Comparison of ENCODE assay signal across 8 cellular contexts in genomic region chr11:93236741-93237675, GRCh38. TPM values are rescaled to one million over a fixed set of nuclear protein-coding genes. Genes with fewer than 3 reads are reported as not detected.
DNase-seq lines count a peak whose midpoint lies in the region; ATAC-seq lines count a peak whose summit lies in the region.

No MANE protein-coding gene starts in this region.

- CTCF ChIA-PET in CD8-positive, alpha-beta memory T cell (lab: Charles Lee) = interaction anchor here (3.4 kb wide), 1 partner anchor 416 kb away, joined by 18 read pairs; no protein-coding TSS in a partner anchor

- peak; percentile 48 for DNase-seq in EH (ENCODE audit: low read depth)
- peak; percentile 44 for DNase-seq in HT1080 (ENCODE audit: low read depth)
- DNase-seq in SK-N-DZ (ENCODE audit: low spot score) = peak; percentile 88
- DNase-seq in glomerular visceral epithelial cell (ENCODE audit: extremely low spot score) = peak; percentile 37
- DNase-seq in retina = peak; percentile 33
- DNase-seq in CD8-positive, alpha-beta memory T cell = no peak

- no peak overlapping the region for H3K27ac ChIP-seq in CD8-positive, alpha-beta memory T cell (ENCODE audit: low read depth, low read length)

- H3K4me1 Mint-ChIP-seq in CD8-positive, alpha-beta memory T cell = no peaks in the 10 kb centered on the region

- H3K9me3 Mint-ChIP-seq in CD8-positive, alpha-beta memory T cell = no peaks in the 10 kb centered on the region

- H3K27ac Mint-ChIP-seq in CD8-positive, alpha-beta memory T cell = no peak overlapping the region

- H3K27me3 Mint-ChIP-seq in CD8-positive, alpha-beta memory T cell = peaks cover 10 to 35% of the 10 kb centered on the region in 2 donors

- no peaks in the 10 kb centered on the region for H3K36me3 Mint-ChIP-seq in CD8-positive, alpha-beta memory T cell

- no peaks in the 10 kb centered on the region for H3K36me3 ChIP-seq in CD8-positive, alpha-beta memory T cell (ENCODE audit: insufficient read depth, low read length)

- H3K4me3 Mint-ChIP-seq in CD8-positive, alpha-beta memory T cell = no peak overlapping the region

- ATAC-seq in GM19395 (IDR thresholded peaks at IDR 0.05; ENCODE audit: unreplicated experiment) (peak; percentile 65), GM19452 (IDR thresholded peaks at IDR 0.05; ENCODE audit: unreplicated experiment) (no peak)

- H3K4me1 ChIP-seq in CD8-positive, alpha-beta memory T cell (ENCODE audit: insufficient read depth, low read length) = no peaks in the 10 kb centered on the region

- no peak overlapping the region for H3K4me3 ChIP-seq in CD8-positive, alpha-beta memory T cell (ENCODE audit: low read length)

- H3K27me3 ChIP-seq in CD8-positive, alpha-beta memory T cell (ENCODE audit: insufficient read depth, low read length, poor library complexity, severe bottlenecking) = no peaks in the 10 kb centered on the region

- POLR2A ChIA-PET in CD8-positive, alpha-beta memory T cell (lab: Charles Lee) = no interaction called here

- H3K9me3 ChIP-seq in CD8-positive, alpha-beta memory T cell (ENCODE audit: low read length) = no peaks in the 10 kb centered on the region

RNA-seq across cellular contexts. Expression of gene SLC36A4, which starts 39.2 kb away (rescaled TPM):
- total RNA-seq in HT1080 (2014; rRNA removed; shearing (Covaris generic)) = 7.0 and 8.5 TPM in 2 replicates
- polyA plus RNA-seq in HT1080 (2015; cell fraction: cytosol; rRNA removed) = 9.8 and 13.9 TPM in 2 replicates
- polyA plus RNA-seq in HT1080 (2015; cell fraction: nucleus; rRNA removed) = 9.6 and 11.3 TPM in 2 replicates
- polyA plus RNA-seq in SK-N-DZ (2014; cell fraction: cytosol; rRNA removed) = 18.6 and 20.3 TPM in 2 replicates
- 47.9 and 53.4 TPM in 2 replicates for polyA plus RNA-seq in SK-N-DZ (2014; cell fraction: nucleus; rRNA removed)
- 10 to 100 TPM; 13.3 to 15.9 TPM for total RNA-seq in CD8-positive, alpha-beta memory T cell
- polyA plus RNA-seq in CD8-positive, alpha-beta memory T cell = 21.0 TPM

Comparison
In these comparisons a context has a peak if more than half of its experiments do, and no peak if none do; other contexts are left out.
1. DNase-seq: peak in EH (single experiment), HT1080 (single experiment), SK-N-DZ (single experiment), glomerular visceral epithelial cell (single experiment) and retina (single experiment); none in CD8-positive, alpha-beta memory T cell (0 of 5).